In genomic region chr10:111084346-111085255, GRCh38 we compare ENCODE assay signal across 19 cellular contexts. TPM values are rescaled to one million over a fixed set of nuclear protein-coding genes. Genes with fewer than 3 reads are reported as not detected.
DNase-seq lines count a peak whose midpoint lies in the region; ATAC-seq lines count a peak whose summit lies in the region.
"Had no signal": no experiment of that assay in that cellular context is flagged by ENCODE, and none has a peak within 500 bp of the region (broad histone marks: within the 10 kb centered on the region; RNA-seq: fewer than 3 reads in every experiment).

No MANE protein-coding gene starts in this region.

- H3K4me3 ChIP-seq in GM23248: no peak overlapping the region
- H3K4me3 ChIP-seq: BLaER1, PC-9 had no signal

- H3K4me2 ChIP-seq in GM23248 (ENCODE audit: unreplicated experiment): no peak overlapping the region
- H3K4me2 ChIP-seq: BLaER1, PC-9, SK-N-SH had no signal

- H3K9me3 ChIP-seq in GM23248 (ENCODE audit: low read depth): no peaks in the 10 kb centered on the region
- H3K9me3 ChIP-seq: BLaER1, SK-N-SH had no signal

- no peaks in the 10 kb centered on the region for H3K36me3 ChIP-seq in GM23248 (ENCODE audit: low read depth)
- H3K36me3 ChIP-seq: BLaER1 had no signal

- in situ Hi-C loops in GM23248 (cut with MboI): no loop called here

- H3F3A ChIP-seq in GM23248 (ENCODE audit: insufficient read depth): no peaks in the 10 kb centered on the region

- no peaks in the 10 kb centered on the region for H3K9me2 ChIP-seq in GM23248 (ENCODE audit: insufficient read depth)
- H3K9me2 ChIP-seq: SK-N-SH had no signal

- H4K20me1 ChIP-seq in GM23248 (ENCODE audit: insufficient read depth): no peaks in the 10 kb centered on the region; the same call in 1 of the 2 replicates
- H4K20me1 ChIP-seq: BLaER1 had no signal

- DNase-seq in AG20443 (ENCODE audit: low spot score) (peak; percentile 53), GM23248 (peak; percentile 41), ecto neural progenitor cell (ENCODE audit: low spot score) (peak; percentile 25), sciatic nerve (ENCODE audit: low spot score) (peak; percentile 39), NCI-H1930 (lab: John Stamatoyannopoulos, UW) (no peak), NCI-H2196 treated with DMSO at 0.1 percent for 48 hours (lab: John Stamatoyannopoulos, UW; ENCODE audit: unreplicated experiment) (no peak)
- DNase-seq: ACHN, KG1, NCI-H1092, NCI-H1694, NCI-H446, NCI-H774, PC-9, Right ventricle myocardium superior, SK-N-SH had no signal

- no peaks in the 10 kb centered on the region for H3K27me3 ChIP-seq in GM23248 (replicated peaks; ENCODE audit: insufficient read depth)
- H3K27me3 ChIP-seq: BLaER1 had no signal

- H3K9ac ChIP-seq in GM23248: no peak overlapping the region
- H3K9ac ChIP-seq: BLaER1, SK-N-SH had no signal

- H3K79me2 ChIP-seq in GM23248 (ENCODE audit: insufficient read depth): no peaks in the 10 kb centered on the region

- H2AFZ ChIP-seq in GM23248: no peak overlapping the region
- H2AFZ ChIP-seq: PC-9 had no signal

- intact Hi-C loops in sciatic nerve (cut with DNase I): no loop called here

- no peak overlapping the region for H3K27ac ChIP-seq in GM23248
- H3K27ac ChIP-seq: BLaER1, PC-9 had no signal

- H3K4me1 ChIP-seq in GM23248 (ENCODE audit: insufficient read depth): peaks cover 6% of the 10 kb centered on the region
- H3K4me1 ChIP-seq: BLaER1 had no signal

- WGBS in GM23248 (ENCODE audit: low coverage in 1 of 2, low lambda C conversion rate in 2 of 2, missing lambda C conversion rate in 2 of 2), 2 experiments: 85 to 88% methylated on average over 14 of the region's 14 CpGs

- ATAC-seq in sciatic nerve: peak; percentile 57
- no peak for ATAC-seq in GM21526 (IDR thresholded peaks at IDR 0.05; ENCODE audit: low FRiP score, unreplicated experiment)
- ATAC-seq in HG03342 (IDR thresholded peaks at IDR 0.05; ENCODE audit: unreplicated experiment): no peak

RNA-seq across cellular contexts. Expression of gene ADRA2A, which starts 7.8 kb away (rescaled TPM):
- 74.8 and 77.1 TPM in 2 replicates for total RNA-seq in GM23248 (2014; rRNA removed; shearing (Covaris generic))
- polyA plus RNA-seq in GM23248 (2016; fragmentation: Nextera tagmentation; extraction: Ambion mirVana): 18.9 and 20.2 TPM in 2 replicates
- 11.4 TPM for total RNA-seq in sciatic nerve
- total RNA-seq: MCF 10A, PC-9 had no signal

Comparison
In these comparisons a context has a peak if more than half of its experiments do, and no peak if none do; other contexts are left out.
1. DNase-seq: peak in AG20443 (single experiment), GM23248 (single experiment), ecto neural progenitor cell (single experiment) and sciatic nerve (single experiment); none in NCI-H1930 (0 of 2) and NCI-H2196 treated with DMSO at 0.1 percent for 48 hours (single experiment).